Comparison of ENCODE assay signal across 2 cellular contexts in the genomic region with DNA sequence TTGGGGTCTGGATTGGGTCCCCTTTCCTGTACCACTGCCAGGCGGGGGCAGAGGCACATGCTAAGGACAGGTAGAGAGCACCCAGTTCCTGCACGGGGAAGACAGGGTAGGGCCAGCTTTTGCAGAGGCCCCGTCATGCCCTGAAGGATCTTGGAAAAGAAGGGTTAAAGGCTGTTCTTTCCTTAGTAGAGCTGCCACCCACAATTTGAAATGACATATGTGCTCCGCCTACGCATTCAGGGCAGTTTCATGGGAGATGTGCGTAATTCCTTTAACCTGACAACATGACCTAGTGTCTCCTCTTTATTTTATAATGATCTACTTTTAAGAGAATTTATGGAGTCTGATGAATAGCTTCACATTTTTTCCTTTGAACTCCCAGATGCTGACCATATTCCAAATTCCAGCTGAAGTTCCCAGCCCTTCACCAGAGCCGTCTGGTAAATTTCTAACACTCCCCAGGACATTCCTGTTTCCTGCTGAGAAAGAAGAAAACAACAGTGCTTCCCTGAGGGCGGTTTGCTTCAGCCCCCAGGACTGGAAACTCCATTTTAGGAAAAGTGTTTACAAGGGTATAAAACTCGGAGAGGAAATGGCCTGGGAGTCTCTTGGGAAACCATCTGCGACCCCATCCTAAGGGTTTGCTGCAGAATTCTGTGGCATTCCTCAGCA.
TF ChIP-seq lines count a peak whose summit lies in the region.

No MANE protein-coding gene starts in this region.

TF ChIP-seq in Ishikawa, 13 proteins besides CTCF, POLR2A, EP300 and RAD21 (continued from another document):
- TF ChIP-seq, protein P1, sequence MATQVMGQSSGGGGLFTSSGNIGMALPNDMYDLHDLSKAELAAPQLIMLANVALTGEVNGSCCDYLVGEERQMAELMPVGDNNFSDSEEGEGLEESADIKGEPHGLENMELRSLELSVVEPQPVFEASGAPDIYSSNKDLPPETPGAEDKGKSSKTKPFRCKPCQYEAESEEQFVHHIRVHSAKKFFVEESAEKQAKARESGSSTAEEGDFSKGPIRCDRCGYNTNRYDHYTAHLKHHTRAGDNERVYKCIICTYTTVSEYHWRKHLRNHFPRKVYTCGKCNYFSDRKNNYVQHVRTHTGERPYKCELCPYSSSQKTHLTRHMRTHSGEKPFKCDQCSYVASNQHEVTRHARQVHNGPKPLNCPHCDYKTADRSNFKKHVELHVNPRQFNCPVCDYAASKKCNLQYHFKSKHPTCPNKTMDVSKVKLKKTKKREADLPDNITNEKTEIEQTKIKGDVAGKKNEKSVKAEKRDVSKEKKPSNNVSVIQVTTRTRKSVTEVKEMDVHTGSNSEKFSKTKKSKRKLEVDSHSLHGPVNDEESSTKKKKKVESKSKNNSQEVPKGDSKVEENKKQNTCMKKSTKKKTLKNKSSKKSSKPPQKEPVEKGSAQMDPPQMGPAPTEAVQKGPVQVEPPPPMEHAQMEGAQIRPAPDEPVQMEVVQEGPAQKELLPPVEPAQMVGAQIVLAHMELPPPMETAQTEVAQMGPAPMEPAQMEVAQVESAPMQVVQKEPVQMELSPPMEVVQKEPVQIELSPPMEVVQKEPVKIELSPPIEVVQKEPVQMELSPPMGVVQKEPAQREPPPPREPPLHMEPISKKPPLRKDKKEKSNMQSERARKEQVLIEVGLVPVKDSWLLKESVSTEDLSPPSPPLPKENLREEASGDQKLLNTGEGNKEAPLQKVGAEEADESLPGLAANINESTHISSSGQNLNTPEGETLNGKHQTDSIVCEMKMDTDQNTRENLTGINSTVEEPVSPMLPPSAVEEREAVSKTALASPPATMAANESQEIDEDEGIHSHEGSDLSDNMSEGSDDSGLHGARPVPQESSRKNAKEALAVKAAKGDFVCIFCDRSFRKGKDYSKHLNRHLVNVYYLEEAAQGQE (IDR thresholded peaks at IDR 0.05; ENCODE audit: low read depth) = no peak
- TF ChIP-seq EGR1 (IDR thresholded peaks at IDR 0.05) = peak; percentile 99
- TF ChIP-seq, protein P2, sequence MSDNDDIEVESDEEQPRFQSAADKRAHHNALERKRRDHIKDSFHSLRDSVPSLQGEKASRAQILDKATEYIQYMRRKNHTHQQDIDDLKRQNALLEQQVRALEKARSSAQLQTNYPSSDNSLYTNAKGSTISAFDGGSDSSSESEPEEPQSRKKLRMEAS (IDR thresholded peaks at IDR 0.05) = peak; percentile 20
- peak; percentile 95 for TF ChIP-seq TCF12 (IDR thresholded peaks at IDR 0.05; ENCODE audit: low read depth)
- TF ChIP-seq YY1 (IDR thresholded peaks at IDR 0.05; ENCODE audit: low read depth) = peak; percentile 63; the same call in 1 of the 2 replicates
- no peak for TF ChIP-seq CREB1 (IDR thresholded peaks at IDR 0.05; ENCODE audit: low read depth)
- TF ChIP-seq, protein P3, sequence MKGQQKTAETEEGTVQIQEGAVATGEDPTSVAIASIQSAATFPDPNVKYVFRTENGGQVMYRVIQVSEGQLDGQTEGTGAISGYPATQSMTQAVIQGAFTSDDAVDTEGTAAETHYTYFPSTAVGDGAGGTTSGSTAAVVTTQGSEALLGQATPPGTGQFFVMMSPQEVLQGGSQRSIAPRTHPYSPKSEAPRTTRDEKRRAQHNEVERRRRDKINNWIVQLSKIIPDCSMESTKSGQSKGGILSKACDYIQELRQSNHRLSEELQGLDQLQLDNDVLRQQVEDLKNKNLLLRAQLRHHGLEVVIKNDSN (IDR thresholded peaks at IDR 0.05) = no peak

TF ChIP-seq in liver, 16 proteins besides CTCF, POLR2A, EP300 and RAD21 (continued from another document):
- TF ChIP-seq, protein P4, sequence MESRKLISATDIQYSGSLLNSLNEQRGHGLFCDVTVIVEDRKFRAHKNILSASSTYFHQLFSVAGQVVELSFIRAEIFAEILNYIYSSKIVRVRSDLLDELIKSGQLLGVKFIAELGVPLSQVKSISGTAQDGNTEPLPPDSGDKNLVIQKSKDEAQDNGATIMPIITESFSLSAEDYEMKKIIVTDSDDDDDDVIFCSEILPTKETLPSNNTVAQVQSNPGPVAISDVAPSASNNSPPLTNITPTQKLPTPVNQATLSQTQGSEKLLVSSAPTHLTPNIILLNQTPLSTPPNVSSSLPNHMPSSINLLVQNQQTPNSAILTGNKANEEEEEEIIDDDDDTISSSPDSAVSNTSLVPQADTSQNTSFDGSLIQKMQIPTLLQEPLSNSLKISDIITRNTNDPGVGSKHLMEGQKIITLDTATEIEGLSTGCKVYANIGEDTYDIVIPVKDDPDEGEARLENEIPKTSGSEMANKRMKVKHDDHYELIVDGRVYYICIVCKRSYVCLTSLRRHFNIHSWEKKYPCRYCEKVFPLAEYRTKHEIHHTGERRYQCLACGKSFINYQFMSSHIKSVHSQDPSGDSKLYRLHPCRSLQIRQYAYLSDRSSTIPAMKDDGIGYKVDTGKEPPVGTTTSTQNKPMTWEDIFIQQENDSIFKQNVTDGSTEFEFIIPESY (IDR thresholded peaks at IDR 0.05) = no peak
- no peak for TF ChIP-seq YY1 (IDR thresholded peaks at IDR 0.05)
